Comparison of ENCODE assay signal across 1 cellular context in the genomic region with DNA sequence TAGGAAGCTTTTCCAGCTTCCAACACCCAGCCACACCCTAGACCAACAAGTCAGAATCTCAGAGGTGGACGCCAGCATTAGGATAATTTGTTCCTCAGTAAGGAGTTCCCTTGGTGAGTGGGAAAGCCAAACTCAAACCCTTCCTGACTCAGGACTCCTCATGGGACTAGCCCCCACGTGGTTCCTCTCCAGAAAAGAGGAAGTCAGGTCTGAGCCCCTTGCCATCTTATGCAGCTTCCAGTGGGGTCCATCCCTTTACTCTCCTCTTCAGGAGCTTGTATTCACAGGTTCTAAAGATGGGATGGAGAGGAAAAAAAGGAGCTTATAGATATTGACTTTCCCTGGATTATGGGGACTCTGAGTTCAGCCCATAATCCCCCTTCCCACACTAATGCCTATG.
TF ChIP-seq lines count a peak whose summit lies in the region.

No MANE protein-coding gene starts in this region.

TF ChIP-seq in K562, 482 proteins besides CTCF, POLR2A, EP300 and RAD21:
- TF ChIP-seq HNRNPK (IDR thresholded peaks at IDR 0.05; ENCODE audit: low read depth, low read length, poor library complexity, severe bottlenecking) (no peak), ARID2 (IDR thresholded peaks at IDR 0.05) (no peak), SPI1 (IDR thresholded peaks at IDR 0.05; ENCODE audit: borderline replicate concordance, low read depth, low read length) (peak; percentile 96), ZNF830 (CRISPR knock-in tag; IDR thresholded peaks at IDR 0.05) (no peak), FOXK1 (CRISPR knock-in tag; IDR thresholded peaks at IDR 0.05; ENCODE audit: borderline replicate concordance) (no peak)
- TF ChIP-seq, protein P1, sequence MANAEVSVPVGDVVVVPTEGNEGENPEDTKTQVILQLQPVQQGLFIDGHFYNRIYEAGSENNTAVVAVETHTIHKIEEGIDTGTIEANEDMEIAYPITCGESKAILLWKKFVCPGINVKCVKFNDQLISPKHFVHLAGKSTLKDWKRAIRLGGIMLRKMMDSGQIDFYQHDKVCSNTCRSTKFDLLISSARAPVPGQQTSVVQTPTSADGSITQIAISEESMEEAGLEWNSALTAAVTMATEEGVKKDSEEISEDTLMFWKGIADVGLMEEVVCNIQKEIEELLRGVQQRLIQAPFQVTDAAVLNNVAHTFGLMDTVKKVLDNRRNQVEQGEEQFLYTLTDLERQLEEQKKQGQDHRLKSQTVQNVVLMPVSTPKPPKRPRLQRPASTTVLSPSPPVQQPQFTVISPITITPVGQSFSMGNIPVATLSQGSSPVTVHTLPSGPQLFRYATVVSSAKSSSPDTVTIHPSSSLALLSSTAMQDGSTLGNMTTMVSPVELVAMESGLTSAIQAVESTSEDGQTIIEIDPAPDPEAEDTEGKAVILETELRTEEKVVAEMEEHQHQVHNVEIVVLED (CRISPR knock-in tag; IDR thresholded peaks at IDR 0.05) = no peak
